ENCODE assay signal across 16 cellular contexts in genomic region chr9:92061184-92061583, GRCh38. TPM values are rescaled to one million over a fixed set of nuclear protein-coding genes. Genes with fewer than 3 reads are reported as not detected.
A peak's percentile ranks its signal among the peaks of the same experiment; 100 is the strongest.
DNase-seq lines count a peak whose midpoint lies in the region; ATAC-seq, FAIRE-seq and TF ChIP-seq lines count a peak whose summit lies in the region.
"Had no signal": no experiment of that assay in that cellular context is flagged by ENCODE, and none has a peak within 500 bp of the region (broad histone marks: within the 10 kb centered on the region; RNA-seq: fewer than 3 reads in every experiment).

No MANE protein-coding gene starts in this region.

- TF ChIP-seq CTCF in endodermal cell (conservative IDR thresholded peaks at IDR 0.05) (no peak), upper lobe of right lung (IDR thresholded peaks at IDR 0.05) (no peak)

- intact Hi-C loops in upper lobe of right lung (cut with DNase I) = no loop called here

- DNase-seq in H54 (ENCODE audit: insufficient read length, low spot score) (no peak), LHCN-M2 (ENCODE audit: low read depth) (peak; percentile 8), endodermal cell (no peak), upper lobe of right lung (no peak), NCI-H1417 (lab: John Stamatoyannopoulos, UW) (no peak)
- DNase-seq in stimulated activated naive CD4-positive, alpha-beta T cell treated with Interleukin-2 at 50 U/mL for 16 hours (lab: John Stamatoyannopoulos, UW) = no peak
- DNase-seq: C1 segment of cervical spinal cord; Calu3; CD4-positive, alpha-beta memory T cell; COR-L47; DMS53; DMS79 treated with DMSO at 0.1 percent for 48 hours; GF-D8; GOT3; H7; HCEC 1CT had no signal

- WGBS in endodermal cell (ENCODE audit: insufficient coverage in 1 of 2, insufficient read length in 1 of 2), 2 experiments = 91% methylated on average over 2 of the region's 2 CpGs; no CpG with 5 or more reads in 1 of the 2 experiments

- no peaks in the 10 kb centered on the region for H3K27me3 ChIP-seq in endodermal cell (ENCODE audit: control insufficient read depth, insufficient read depth, low read length, poor library complexity, severe bottlenecking)
- H3K27me3 ChIP-seq in upper lobe of right lung = no peaks in the 10 kb centered on the region

- H3K4me3 ChIP-seq in endodermal cell (ENCODE audit: low read length) (peak overlapping the region; percentile 19), upper lobe of right lung (no peak overlapping the region)

- peak; percentile 82 for FAIRE-seq in H54 (lab: Jason Lieb, UNC)

- peaks cover 3% of the 10 kb centered on the region for H3K4me1 ChIP-seq in endodermal cell (ENCODE audit: control insufficient read depth, insufficient read depth, low read length)
- no peaks in the 10 kb centered on the region for H3K4me1 ChIP-seq in upper lobe of right lung

- no peak overlapping the region for H3K9ac ChIP-seq in endodermal cell (ENCODE audit: extremely low read depth, low read length, poor library complexity, severe bottlenecking)

- peaks cover 74% of the 10 kb centered on the region for H3K36me3 Mint-ChIP-seq in endodermal cell (ENCODE audit: low read depth)

- peaks cover 34% of the 10 kb centered on the region for H3K9me3 Mint-ChIP-seq in endodermal cell

- peaks cover 94% of the 10 kb centered on the region for H3K36me3 ChIP-seq in endodermal cell (ENCODE audit: control insufficient read depth, insufficient read depth, low read length)
- peaks cover 43% of the 10 kb centered on the region for H3K36me3 ChIP-seq in upper lobe of right lung

- ATAC-seq in upper lobe of right lung = no peak

- peaks cover 12% of the 10 kb centered on the region for H3K4me1 Mint-ChIP-seq in endodermal cell

- no peak overlapping the region for H3K27ac Mint-ChIP-seq in endodermal cell
- H3K27ac Mint-ChIP-seq: CD4-positive, alpha-beta memory T cell had no signal

- H3K9me3 ChIP-seq in endodermal cell (ENCODE audit: control insufficient read depth, low read length) (peaks cover 44% of the 10 kb centered on the region), upper lobe of right lung (peaks cover 17% of the 10 kb centered on the region)

- no peak overlapping the region for H3K4me3 Mint-ChIP-seq in endodermal cell
- H3K4me3 Mint-ChIP-seq: CD4-positive, alpha-beta memory T cell had no signal

- no peaks in the 10 kb centered on the region for H3K27me3 Mint-ChIP-seq in endodermal cell (ENCODE audit: insufficient read depth)
- H3K27me3 Mint-ChIP-seq: CD4-positive, alpha-beta memory T cell had no signal

- no peak for TF ChIP-seq POLR2A in H54 (IDR thresholded peaks at IDR 0.05; ENCODE audit: low read depth, low read length)

- H3K27ac ChIP-seq in endodermal cell (ENCODE audit: low read depth, low read length) (no peak overlapping the region), upper lobe of right lung (no peak overlapping the region)

RNA-seq across cellular contexts. Expression of gene SPTLC1, which starts 54.0 kb away (rescaled TPM):
- total RNA-seq in LHCN-M2 (2014; rRNA removed) (94.8 and 96.6 TPM in 2 replicates), endodermal cell (10 to 100 TPM; 68.3 to 75.6 TPM), upper lobe of right lung (66.5 TPM)
- polyA plus RNA-seq in LHCN-M2 (2012) = 31.9 TPM
- 67.1 TPM for polyA plus RNA-seq in endodermal cell (2013, experiment 1 of 2)
- 63.4 TPM for polyA plus RNA-seq in endodermal cell (2013, experiment 2 of 2)
